Comparison of ENCODE assay signal across 19 cellular contexts in genomic region chr7:47147213-47147631, GRCh38.
DNase-seq lines count a peak whose midpoint lies in the region; ATAC-seq and TF ChIP-seq lines count a peak whose summit lies in the region.
"Had no signal": no experiment of that assay in that cellular context is flagged by ENCODE, and none has a peak within 500 bp of the region (broad histone marks: within the 10 kb centered on the region; RNA-seq: fewer than 3 reads in every experiment).

No MANE protein-coding gene starts in this region.

- peak; percentile 95 for DNase-seq in epithelial cell of proximal tubule (ENCODE audit: low read depth)
- DNase-seq in activated naive CD8-positive, alpha-beta T cell treated with anti-CD3 and anti-CD28 coated beads, Interleukin-2, amount 50 U/mL, for 24 hours: no peak
- DNase-seq in putamen (ENCODE audit: low spot score): no peak
- DNase-seq: activated CD4-positive, alpha-beta T cell treated with anti-CD3 and anti-CD28 coated beads for 36 hours; gastrocnemius medialis; immature natural killer cell; NCI-H2081 treated with DMSO at 0.1 percent for 48 hours; substantia nigra; T-helper 2 cell had no signal

- H3K4me3 ChIP-seq in epithelial cell of proximal tubule (ENCODE audit: low read depth, low read length) (no peak overlapping the region), rectal smooth muscle tissue (ENCODE audit: low read length) (no peak overlapping the region)
- H3K4me3 ChIP-seq: BLaER1 treated with 17β-estradiol and CSF1 and Interleukin-3, amounts not matched to agents 10 nM and 100 nM; cardiac muscle cell; gastrocnemius medialis; GM12878 had no signal

- H3K4me3 Mint-ChIP-seq in activated naive CD8-positive, alpha-beta T cell treated with anti-CD3 and anti-CD28 coated beads, Interleukin-2, amount 50 U/mL, for 24 hours: no peak overlapping the region
- H3K4me3 Mint-ChIP-seq: activated CD4-positive, alpha-beta T cell treated with anti-CD3 and anti-CD28 coated beads for 36 hours; immature natural killer cell had no signal

- no peak overlapping the region for H3K9ac ChIP-seq in rectal smooth muscle tissue (ENCODE audit: low read length)
- H3K9ac ChIP-seq: BLaER1 treated with 17β-estradiol and CSF1 and Interleukin-3, amounts not matched to agents 10 nM and 100 nM; parathyroid adenoma had no signal

- no peaks in the 10 kb centered on the region for H3K27me3 ChIP-seq in rectal smooth muscle tissue (ENCODE audit: control insufficient read depth, insufficient read depth, low read length)
- H3K27me3 ChIP-seq: BLaER1 treated with 17β-estradiol and CSF1 and Interleukin-3, amounts not matched to agents 10 nM and 100 nM; cardiac muscle cell; gastrocnemius medialis had no signal

- peaks cover 29% of the 10 kb centered on the region for H3K4me1 ChIP-seq in rectal smooth muscle tissue (ENCODE audit: control insufficient read depth, insufficient read depth, low read length)
- H3K4me1 ChIP-seq: gastrocnemius medialis had no signal

- peak; percentile 65 for ATAC-seq in GM18907 (IDR thresholded peaks at IDR 0.05; ENCODE audit: unreplicated experiment)
- peak; percentile 49 for ATAC-seq in HG03196 (IDR thresholded peaks at IDR 0.05; ENCODE audit: unreplicated experiment)
- no peak for ATAC-seq in HG03565 (IDR thresholded peaks at IDR 0.05; ENCODE audit: unreplicated experiment)
- ATAC-seq in activated naive CD8-positive, alpha-beta T cell treated with anti-CD3 and anti-CD28 coated beads, Interleukin-2, amount 50 U/mL, for 24 hours: no peak
- no peak for ATAC-seq in HG02610 (IDR thresholded peaks at IDR 0.05; ENCODE audit: unreplicated experiment)
- ATAC-seq: activated CD4-positive, alpha-beta T cell treated with anti-CD3 and anti-CD28 coated beads for 36 hours; activated naive CD4-positive, alpha-beta T cell treated with anti-CD3 and anti-CD28 coated beads, Interleukin-2, amount 50 U/mL, for 72 hours; gastrocnemius medialis; GM12878 had no signal

- H3K36me3 ChIP-seq in rectal smooth muscle tissue (ENCODE audit: control insufficient read depth, insufficient read depth, low read length): no peaks in the 10 kb centered on the region
- H3K36me3 ChIP-seq: BLaER1 treated with 17β-estradiol and CSF1 and Interleukin-3, amounts not matched to agents 10 nM and 100 nM; cardiac muscle cell; gastrocnemius medialis had no signal

- H3K36me3 Mint-ChIP-seq in activated naive CD8-positive, alpha-beta T cell treated with anti-CD3 and anti-CD28 coated beads, Interleukin-2, amount 50 U/mL, for 24 hours (ENCODE audit: low read depth): no peaks in the 10 kb centered on the region
- H3K36me3 Mint-ChIP-seq: activated naive CD4-positive, alpha-beta T cell treated with anti-CD3 and anti-CD28 coated beads, Interleukin-2, amount 50 U/mL, for 72 hours; immature natural killer cell had no signal

- no peaks in the 10 kb centered on the region for H3K27me3 Mint-ChIP-seq in activated naive CD8-positive, alpha-beta T cell treated with anti-CD3 and anti-CD28 coated beads, Interleukin-2, amount 50 U/mL, for 24 hours

- TF ChIP-seq CTCF in epithelial cell of proximal tubule (conservative IDR thresholded peaks at IDR 0.05; ENCODE audit: low read depth, low read length): no peak

- H3K4me1 Mint-ChIP-seq in activated naive CD8-positive, alpha-beta T cell treated with anti-CD3 and anti-CD28 coated beads, Interleukin-2, amount 50 U/mL, for 24 hours: no peaks in the 10 kb centered on the region
- H3K4me1 Mint-ChIP-seq: activated CD4-positive, alpha-beta T cell treated with anti-CD3 and anti-CD28 coated beads for 36 hours; immature natural killer cell had no signal

- peak overlapping the region; percentile 14 for H3K27ac ChIP-seq in rectal smooth muscle tissue (ENCODE audit: low read depth, low read length)
- H3K27ac ChIP-seq: BLaER1 treated with 17β-estradiol and CSF1 and Interleukin-3, amounts not matched to agents 10 nM and 100 nM; cardiac muscle cell; gastrocnemius medialis; parathyroid adenoma had no signal

- no peak overlapping the region for H3K27ac Mint-ChIP-seq in activated naive CD8-positive, alpha-beta T cell treated with anti-CD3 and anti-CD28 coated beads, Interleukin-2, amount 50 U/mL, for 24 hours
- H3K27ac Mint-ChIP-seq: activated CD4-positive, alpha-beta T cell treated with anti-CD3 and anti-CD28 coated beads for 36 hours; activated naive CD4-positive, alpha-beta T cell treated with anti-CD3 and anti-CD28 coated beads, Interleukin-2, amount 50 U/mL, for 72 hours; immature natural killer cell had no signal

- no peaks in the 10 kb centered on the region for H3K9me3 Mint-ChIP-seq in activated naive CD8-positive, alpha-beta T cell treated with anti-CD3 and anti-CD28 coated beads, Interleukin-2, amount 50 U/mL, for 24 hours
- H3K9me3 Mint-ChIP-seq: activated naive CD4-positive, alpha-beta T cell treated with anti-CD3 and anti-CD28 coated beads, Interleukin-2, amount 50 U/mL, for 72 hours had no signal

Comparison
In these comparisons a context has a peak if more than half of its experiments do, and no peak if none do; other contexts are left out.
1. ATAC-seq: peak in GM18907 (single experiment) and HG03196 (single experiment); none in HG03565 (single experiment), activated naive CD8-positive, alpha-beta T cell treated with anti-CD3 and anti-CD28 coated beads, Interleukin-2, amount 50 U/mL, for 24 hours (single experiment) and HG02610 (single experiment).